In the genomic region with DNA sequence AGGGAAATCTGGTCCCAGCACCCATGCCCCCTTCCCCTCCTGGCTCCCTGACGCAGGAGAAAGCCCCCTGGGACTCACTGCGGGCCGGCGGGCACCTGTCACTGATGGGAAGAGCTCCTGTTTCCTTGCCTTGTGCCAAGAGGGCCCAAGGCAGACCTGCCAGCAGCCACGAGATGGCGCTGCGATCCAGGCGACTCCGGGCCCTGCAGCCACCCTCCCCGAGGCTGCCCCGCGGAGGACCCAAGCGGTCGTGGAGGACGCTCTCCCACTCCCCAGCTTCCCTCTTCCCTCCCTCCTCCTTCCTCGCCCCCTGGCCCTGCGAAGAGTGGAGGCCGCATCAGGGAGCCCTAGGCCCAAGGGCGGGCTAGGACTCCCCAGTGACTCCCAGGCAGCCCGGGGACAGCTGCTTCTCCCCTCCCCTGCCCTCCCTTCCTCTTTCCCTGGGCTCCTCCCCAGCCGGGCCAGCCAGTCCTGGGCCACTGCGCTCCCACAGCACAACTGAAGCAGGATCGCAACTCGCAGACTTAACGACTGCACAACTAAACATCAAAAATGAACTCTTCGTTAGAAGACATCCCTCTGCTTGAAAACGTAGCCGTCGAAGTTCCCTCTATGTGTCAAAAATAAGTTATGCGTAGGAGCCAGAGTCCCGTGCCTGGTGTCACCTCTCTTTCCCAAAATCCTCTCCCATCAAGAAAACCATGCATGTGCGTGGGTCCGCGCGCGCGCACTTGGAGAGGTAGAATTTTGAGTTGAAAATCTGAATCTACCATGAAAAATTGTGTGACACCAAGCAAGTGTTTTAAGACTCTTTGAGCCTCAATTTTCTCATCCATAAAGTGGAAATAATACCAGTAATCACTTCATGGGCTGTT, we compare ENCODE assay signal across 8 cellular contexts. TPM values are rescaled to one million over a fixed set of nuclear protein-coding genes. Genes with fewer than 3 reads are reported as not detected.
DNase-seq lines count a peak whose midpoint lies in the region; ATAC-seq and TF ChIP-seq lines count a peak whose summit lies in the region.

No MANE protein-coding gene starts in this region.

- H3K36me3 ChIP-seq in Caco-2 (ENCODE audit: control insufficient read depth, insufficient read depth, low read length) = no peaks in the 10 kb centered on the region
- no peaks in the 10 kb centered on the region for H3K36me3 ChIP-seq in HUES64 (ENCODE audit: insufficient read depth, low read length)
- no peaks in the 10 kb centered on the region for H3K36me3 ChIP-seq in Peyer's patch

- no TSS peak for BruUV-seq in Caco-2 (replicated peaks; lab: Mats Ljungman, UMichigan)

- peak; percentile 76 to 90 for DNase-seq in Caco-2
- peak; percentile 74 to 91 (median 90) for DNase-seq in Peyer's patch
- peak; percentile 49 for DNase-seq in fibroblast of the conjunctiva (ENCODE audit: low read depth)
- DNase-seq in neural crest cell (ENCODE audit: low read depth, low spot score) = peak; percentile 89

- H3K4me1 ChIP-seq in Caco-2 (no peaks in the 10 kb centered on the region), HUES64 (ENCODE audit: insufficient read depth, low read length) (peaks cover 6% of the 10 kb centered on the region; the same call in 1 of the 2 replicates), Peyer's patch (peaks cover 0 to 17% (median 0%) of the 10 kb centered on the region in 4 donors)

- intact Hi-C loops in Caco-2 (cut with micrococcal nuclease; ENCODE audit: unreplicated experiment) = loop anchor here (1.0 to 5.0 kb wide), 6 partner anchors 34 to 330 kb away; partner anchors contain the start of genes ATF3 and BATF3

- H3K27me3 ChIP-seq in Caco-2 (replicated peaks; ENCODE audit: control insufficient read depth, insufficient read depth, low read length) (no peaks in the 10 kb centered on the region), HUES64 (ENCODE audit: insufficient read depth, low read length) (peaks cover 12% of the 10 kb centered on the region), Peyer's patch (no peaks in the 10 kb centered on the region)

- H3K9me3 ChIP-seq in Caco-2 (no peaks in the 10 kb centered on the region), HUES64 (ENCODE audit: insufficient read depth, low read depth, low read length) (no peaks in the 10 kb centered on the region), Peyer's patch (no peaks in the 10 kb centered on the region)

- TF ChIP-seq POLR2A in Peyer's patch (IDR thresholded peaks at IDR 0.05) = no peak

- H3K9ac ChIP-seq in HUES64 (ENCODE audit: low read depth, low read length) = peak overlapping the region; percentile 67

- ATAC-seq in GM21390 (IDR thresholded peaks at IDR 0.05; ENCODE audit: unreplicated experiment) = peak; percentile 95
- peak; percentile 98 for ATAC-seq in activated T-helper 17 cell treated with anti-CD3 and anti-CD28 coated beads, Interleukin-2, amount 50 U/mL, for 72 hours (replicated peaks)

- peak overlapping the region; percentile 89 for H3K4me3 ChIP-seq in Caco-2 (ENCODE audit: low read depth, low read length)
- H3K4me3 ChIP-seq in HUES64 (ENCODE audit: low read length) = peak overlapping the region; percentile 67
- peak overlapping the region; percentile 30 to 65 (median 50) for H3K4me3 ChIP-seq in Peyer's patch

- peak overlapping the region; percentile 74 for H3K4me3 Mint-ChIP-seq in Caco-2 (ENCODE audit: unreplicated experiment)
- peak overlapping the region; percentile 77 for H3K4me3 Mint-ChIP-seq in activated T-helper 17 cell treated with anti-CD3 and anti-CD28 coated beads, Interleukin-2, amount 50 U/mL, for 72 hours
- peak overlapping the region; percentile 90 for H3K4me3 Mint-ChIP-seq in neural crest cell
- H3K4me3 Mint-ChIP-seq in stimulated activated naive CD8-positive, alpha-beta T cell treated with anti-CD3 and anti-CD28 coated beads, Interleukin-15, Interleukin-2, amounts not matched to agents 100 ng/mL and 50 ng/mL, for 24 hours = peak overlapping the region; percentile 77

- H3K27ac Mint-ChIP-seq in Caco-2 (ENCODE audit: unreplicated experiment) (peak overlapping the region; percentile 35), neural crest cell (ENCODE audit: unreplicated experiment) (peak overlapping the region; percentile 50)
- no peak overlapping the region for H3K27ac Mint-ChIP-seq in activated T-helper 17 cell treated with anti-CD3 and anti-CD28 coated beads, Interleukin-2, amount 50 U/mL, for 72 hours
- peak overlapping the region; percentile 47 for H3K27ac Mint-ChIP-seq in stimulated activated naive CD8-positive, alpha-beta T cell treated with anti-CD3 and anti-CD28 coated beads, Interleukin-15, Interleukin-2, amounts not matched to agents 100 ng/mL and 50 ng/mL, for 24 hours

- H3K4me1 Mint-ChIP-seq in Caco-2 (ENCODE audit: low read depth, unreplicated experiment) (peaks cover 6% of the 10 kb centered on the region), neural crest cell (peaks cover 23% of the 10 kb centered on the region)
- H3K4me1 Mint-ChIP-seq in activated T-helper 17 cell treated with anti-CD3 and anti-CD28 coated beads, Interleukin-2, amount 50 U/mL, for 72 hours = peaks cover 7% of the 10 kb centered on the region
- peaks cover 24% of the 10 kb centered on the region for H3K4me1 Mint-ChIP-seq in stimulated activated naive CD8-positive, alpha-beta T cell treated with anti-CD3 and anti-CD28 coated beads, Interleukin-15, Interleukin-2, amounts not matched to agents 100 ng/mL and 50 ng/mL, for 24 hours (ENCODE audit: low read depth)

- POLR2A ChIA-PET in Caco-2 (lab: Charles Lee) = interaction anchor here (0.6 to 1.1 kb wide), 2 partner anchors 57 to 325 kb away, joined by 3 to 13 read pairs; partner anchors contain the start of gene ATF3

- TF ChIP-seq CTCF in Caco-2 (IDR thresholded peaks at IDR 0.05; ENCODE audit: insufficient read depth in 1 of 2, low read depth in 1 of 2, low read length in 1 of 2, severe bottlenecking in 1 of 2, unreplicated experiment in 1 of 2) (peak; percentile 94 to 98), Peyer's patch (IDR thresholded peaks at IDR 0.05) (peak; percentile 79 to 94 (median 90)), neural crest cell (conservative IDR thresholded peaks at IDR 0.05) (peak; percentile 99)

- H3K27me3 Mint-ChIP-seq in Caco-2 (ENCODE audit: insufficient read depth, unreplicated experiment) = peaks cover 12% of the 10 kb centered on the region
- peaks cover 3% of the 10 kb centered on the region for H3K27me3 Mint-ChIP-seq in activated T-helper 17 cell treated with anti-CD3 and anti-CD28 coated beads, Interleukin-2, amount 50 U/mL, for 72 hours
- peaks cover 9% of the 10 kb centered on the region for H3K27me3 Mint-ChIP-seq in neural crest cell (ENCODE audit: low read depth)
- H3K27me3 Mint-ChIP-seq in stimulated activated naive CD8-positive, alpha-beta T cell treated with anti-CD3 and anti-CD28 coated beads, Interleukin-15, Interleukin-2, amounts not matched to agents 100 ng/mL and 50 ng/mL, for 24 hours = no peaks in the 10 kb centered on the region

- 10% methylated on average over 37 of the region's 37 CpGs for WGBS in HUES64

- H3K9me3 Mint-ChIP-seq in Caco-2 (ENCODE audit: unreplicated experiment) (no peaks in the 10 kb centered on the region), neural crest cell (peaks cover 3% of the 10 kb centered on the region)
- no peaks in the 10 kb centered on the region for H3K9me3 Mint-ChIP-seq in activated T-helper 17 cell treated with anti-CD3 and anti-CD28 coated beads, Interleukin-2, amount 50 U/mL, for 72 hours
- H3K9me3 Mint-ChIP-seq in stimulated activated naive CD8-positive, alpha-beta T cell treated with anti-CD3 and anti-CD28 coated beads, Interleukin-15, Interleukin-2, amounts not matched to agents 100 ng/mL and 50 ng/mL, for 24 hours = no peaks in the 10 kb centered on the region

- H3K27ac ChIP-seq in HUES64 (ENCODE audit: low read depth, low read length) (no peak overlapping the region), Peyer's patch (peak overlapping the region; percentile 24 to 79 (median 61))

- H3K36me3 Mint-ChIP-seq in Caco-2 (ENCODE audit: insufficient read depth, unreplicated experiment) (no peaks in the 10 kb centered on the region), neural crest cell (ENCODE audit: low read depth) (no peaks in the 10 kb centered on the region)
- no peaks in the 10 kb centered on the region for H3K36me3 Mint-ChIP-seq in activated T-helper 17 cell treated with anti-CD3 and anti-CD28 coated beads, Interleukin-2, amount 50 U/mL, for 72 hours (ENCODE audit: low read depth)
- H3K36me3 Mint-ChIP-seq in stimulated activated naive CD8-positive, alpha-beta T cell treated with anti-CD3 and anti-CD28 coated beads, Interleukin-15, Interleukin-2, amounts not matched to agents 100 ng/mL and 50 ng/mL, for 24 hours (ENCODE audit: low read depth) = no peaks in the 10 kb centered on the region

- CTCF ChIA-PET in Caco-2 (lab: Charles Lee) = interaction anchor here (0.6 to 1.4 kb wide), 28 partner anchors 9 to 1615 kb away, joined by 3 to 14 read pairs (median 4); partner anchors contain the start of genes ATF3, BATF3, SMYD2 and VASH2

RNA-seq across cellular contexts. Expression of gene BATF3, which starts 34.2 kb away (rescaled TPM):
- 0.23 and 0.42 TPM in 2 replicates for total RNA-seq in Caco-2 (2022)
- 1.7 TPM for polyA plus RNA-seq in HUES64 (2013, experiment 1 of 2)
- polyA plus RNA-seq in HUES64 (2013, experiment 2 of 2) = 1.8 TPM
- total RNA-seq in Peyer's patch = 1 to 10 TPM in 3 of 4 donors, not detected in 1; 2.1 to 6.6 (median 4.7) TPM
- total RNA-seq in activated T-helper 17 cell treated with anti-CD3 and anti-CD28 coated beads, Interleukin-2, amount 50 U/mL, for 72 hours = 100 to 1,000 TPM in 1 of 2 donors, 10 to 100 TPM in 1; 97.3 to 129 TPM
- total RNA-seq in neural crest cell = not detected in 2 replicates

RNA-seq across cellular contexts. Expression of gene ATF3, which starts 56.9 kb away (rescaled TPM):
- total RNA-seq in Caco-2 (2022) (21.8 and 25.8 TPM in 2 replicates), Peyer's patch (10 to 100 TPM in 3 of 4 donors, 1 to 10 TPM in 1; 10.0 to 38.0 (median 17.2) TPM), neural crest cell (10.3 and 12.3 TPM in 2 replicates)
- 10.7 TPM for polyA plus RNA-seq in HUES64 (2013, experiment 1 of 2)
- 11.8 TPM for polyA plus RNA-seq in HUES64 (2013, experiment 2 of 2)
- total RNA-seq in activated T-helper 17 cell treated with anti-CD3 and anti-CD28 coated beads, Interleukin-2, amount 50 U/mL, for 72 hours = 10 to 100 TPM; 26.7 to 35.6 TPM

Comparison
In these comparisons a context has a peak if more than half of its experiments do, and no peak if none do; other contexts are left out.
1. RNA of gene BATF3, which starts 34.2 kb away (total RNA-seq): 97.3 to 129 TPM in activated T-helper 17 cell treated with anti-CD3 and anti-CD28 coated beads, Interleukin-2, amount 50 U/mL, for 72 hours; 2.1 to 6.6 TPM in Peyer's patch, not detected in neural crest cell and 0.23 to 0.42 TPM in Caco-2; every median in the first group is over 10 times any median in the second.
2. Peak in every context shown above with its lines, with median percentiles within 50 percentile points of each other: DNase-seq, H3K4me3 ChIP-seq, H3K4me3 Mint-ChIP-seq and CTCF ChIP-seq.